ENCODE assay signal across 8 cellular contexts in the genomic region with DNA sequence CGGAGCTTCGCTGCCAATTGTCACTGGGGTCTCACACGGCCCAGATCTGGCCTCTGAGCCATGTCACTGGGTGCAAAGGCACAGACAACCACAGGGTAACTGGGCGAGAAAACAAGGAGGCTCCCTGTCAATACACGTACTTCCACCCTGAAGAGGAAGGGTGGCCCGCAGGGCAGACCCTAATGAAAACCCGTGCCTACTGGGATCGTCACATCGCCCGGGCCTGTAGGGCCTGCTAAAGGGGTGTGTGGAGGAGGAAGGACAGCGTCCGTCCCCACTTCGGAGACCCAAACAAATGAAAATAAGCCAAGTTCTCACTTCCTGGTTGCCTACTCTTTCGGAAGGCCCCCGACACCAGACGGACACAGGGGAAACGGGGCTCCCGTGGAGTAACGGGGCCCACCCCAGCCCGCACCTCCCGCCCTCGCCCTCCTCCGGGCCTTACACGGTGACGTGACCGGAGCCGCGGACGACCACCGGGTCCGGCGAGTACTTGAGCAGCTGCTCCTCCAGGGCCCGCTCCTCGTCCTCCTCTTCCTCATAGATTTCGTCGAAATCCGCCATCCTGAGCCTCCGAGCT. TPM values are rescaled to one million over a fixed set of nuclear protein-coding genes. Genes with fewer than 3 reads are reported as not detected.
DNase-seq lines count a peak whose midpoint lies in the region; TF ChIP-seq lines count a peak whose summit lies in the region.

No MANE protein-coding gene starts in this region.

- no peaks in the 10 kb centered on the region for H3K27me3 ChIP-seq in H9 (ENCODE audit: insufficient read depth, low read length)
- no peaks in the 10 kb centered on the region for H3K27me3 ChIP-seq in transverse colon

- H3K4me1 Mint-ChIP-seq in H9 (peaks cover 31 to 36% of the 10 kb centered on the region in 2 experiments), neural crest cell (peaks cover 35% of the 10 kb centered on the region)

- no peak overlapping the region for H4K8ac ChIP-seq in H9 (replicated peaks; ENCODE audit: insufficient read length, low read depth, low read length)

- H3T11ph ChIP-seq in H9 (ENCODE audit: low read length), result no peak overlapping the region

- TF ChIP-seq CTCF in GM13976 (IDR thresholded peaks at IDR 0.05; ENCODE audit: borderline replicate concordance, control extremely low read depth, extremely low read depth, insufficient read depth, missing control alignments) (no peak), H9 (conservative IDR thresholded peaks at IDR 0.05) (no peak), fibroblast of mammary gland (conservative IDR thresholded peaks at IDR 0.05; ENCODE audit: control insufficient read depth, insufficient read depth, low read depth, low read length) (no peak), neural crest cell (conservative IDR thresholded peaks at IDR 0.05) (no peak), transverse colon (IDR thresholded peaks at IDR 0.05) (peak in 1 of 5 experiments; percentile 18)

- H3K4ac ChIP-seq in H9 (ENCODE audit: low read depth, low read length), result no peak overlapping the region

- no peaks in the 10 kb centered on the region for H3K9me3 Mint-ChIP-seq in H9
- H3K9me3 Mint-ChIP-seq in neural crest cell, result no peaks in the 10 kb centered on the region

- H3K36me3 ChIP-seq in transverse colon, result peaks cover 0 to 4% (median 0%) of the 10 kb centered on the region in 4 donors

- H2AFZ ChIP-seq in H9 (ENCODE audit: low read length), result no peak overlapping the region

- H3K79me2 ChIP-seq in H9 (ENCODE audit: insufficient read depth, low read length), result no peaks in the 10 kb centered on the region

- H3K56ac ChIP-seq in H9 (ENCODE audit: insufficient read length, low read depth, low read length), result no peak overlapping the region

- H3K18ac ChIP-seq in H9 (ENCODE audit: insufficient read length, low read depth, low read length), result no peak overlapping the region

- H3K79me1 ChIP-seq in H9 (ENCODE audit: insufficient read depth, low read depth, low read length, poor library complexity, severe bottlenecking), result peaks cover 3% of the 10 kb centered on the region

- peak overlapping the region; percentile 94 for H3K4me3 ChIP-seq in fibroblast of mammary gland (ENCODE audit: control insufficient read depth, low read depth, low read length)
- peak overlapping the region; percentile 86 to 99 (median 96) for H3K4me3 ChIP-seq in transverse colon

- H2AK5ac ChIP-seq in H9 (ENCODE audit: insufficient read length, low read length), result no peak overlapping the region

- no peak overlapping the region for H3K23ac ChIP-seq in H9 (ENCODE audit: insufficient read length, low read depth, low read length)

- TF ChIP-seq EP300 in transverse colon (IDR thresholded peaks at IDR 0.05; ENCODE audit: low read depth), result no peak

- H3K4me1 ChIP-seq in H9 (ENCODE audit: insufficient read depth, low read length), result no peaks in the 10 kb centered on the region; the same call in 1 of the 2 replicates
- H3K4me1 ChIP-seq in transverse colon, result peaks cover 14 to 55% (median 31%) of the 10 kb centered on the region in 4 donors

- peak overlapping the region; percentile 90 to 94 for H3K4me3 Mint-ChIP-seq in H9
- peak overlapping the region; percentile 96 for H3K4me3 Mint-ChIP-seq in neural crest cell

- H4K20me1 ChIP-seq in H9 (ENCODE audit: control insufficient read depth, insufficient read depth, insufficient read length), result no peaks in the 10 kb centered on the region

- H3K4me2 ChIP-seq in H9 (ENCODE audit: insufficient read depth, insufficient read length, low read length), result peak overlapping the region; percentile 98

- H2BK5ac ChIP-seq in H9 (ENCODE audit: insufficient read length, low read length), result no peak overlapping the region

- H3K9ac ChIP-seq in H9 (ENCODE audit: extremely low read depth, insufficient read length, low read length), result peak overlapping the region; percentile 81

- no peak overlapping the region for H4K91ac ChIP-seq in H9 (ENCODE audit: insufficient read length, low read depth, low read length)

- H4K5ac ChIP-seq in H9 (ENCODE audit: insufficient read length, low read depth, low read length), result no peak overlapping the region

- H2BK20ac ChIP-seq in H9 (ENCODE audit: low read depth, low read length, poor library complexity, severe bottlenecking), result no peak overlapping the region

- no peaks in the 10 kb centered on the region for H3K36me3 Mint-ChIP-seq in H9 (ENCODE audit: insufficient read depth in 1 of 3, low read depth in 3 of 3)
- H3K36me3 Mint-ChIP-seq in neural crest cell (ENCODE audit: low read depth), result no peaks in the 10 kb centered on the region

- no peak overlapping the region for H2BK120ac ChIP-seq in H9 (ENCODE audit: low read depth, low read length, poor library complexity, severe bottlenecking)

- in situ Hi-C loops in GM13976 (cut with MboI; ENCODE audit: low sequenced_read_pairs, unreplicated experiment) (no loop called here), transverse colon (cut with MboI; ENCODE audit: low pct_ligation_motif_present in 1 of 4, low pct_unique_long_range_greater_than_20kb in 1 of 4, low sequenced_read_pairs in 3 of 4) (loop anchor here in 2 of 4 donors (25.0 kb wide), 1 partner anchor 702 kb away; the partner anchor contains the start of gene SCFD2 (in 2 of the 2))

- H2BK12ac ChIP-seq in H9 (ENCODE audit: insufficient read length, low read depth, low read length), result no peak overlapping the region

- H3K14ac ChIP-seq in H9 (ENCODE audit: insufficient read depth, low read length), result peak overlapping the region; percentile 66

- H3K27me3 Mint-ChIP-seq in H9 (ENCODE audit: low read depth) (peaks cover 7% of the 10 kb centered on the region), neural crest cell (ENCODE audit: low read depth) (peaks cover 33% of the 10 kb centered on the region)

- TF ChIP-seq POLR2A in transverse colon (IDR thresholded peaks at IDR 0.05), result no peak

- no peaks in the 10 kb centered on the region for H3K9me3 ChIP-seq in H9 (ENCODE audit: control insufficient read depth, low read depth, low read length)
- no peaks in the 10 kb centered on the region for H3K9me3 ChIP-seq in transverse colon

- peaks cover 7% of the 10 kb centered on the region for H3K23me2 ChIP-seq in H9 (ENCODE audit: insufficient read length, low read depth, low read length, poor library complexity, severe bottlenecking)

- H2BK15ac ChIP-seq in H9 (ENCODE audit: low read depth, low read length), result no peak overlapping the region

- peak; percentile 32 for DNase-seq in GM13976 (ENCODE audit: low spot score)
- DNase-seq in H9, result peak; percentile 36
- peak; percentile 44 for DNase-seq in MV-4-11 (lab: John Stamatoyannopoulos, UW)
- DNase-seq in activated T-helper 1 cell treated with Interleukin-2 at 50 U/mL for 16 hours (ENCODE audit: low read depth), result peak; percentile 10
- DNase-seq in fibroblast of mammary gland (ENCODE audit: low read depth), result no peak
- DNase-seq in neural crest cell (ENCODE audit: low read depth, low spot score), result peak; percentile 26
- peak; percentile 41 for DNase-seq in transverse colon
- no peak for DNase-seq in COR-L47 (lab: John Stamatoyannopoulos, UW)

- intact Hi-C loops in transverse colon (cut with DNase I; ENCODE audit: low total_unique reads), result loop anchor here (10.0 kb wide), 1 partner anchor 161 kb away; the partner anchor contains the start of gene PDGFRA

- peak overlapping the region in 1 of 3 experiments; percentile 96; a peak in 4 of 7 replicates for H3K27ac Mint-ChIP-seq in H9
- H3K27ac Mint-ChIP-seq in neural crest cell (ENCODE audit: unreplicated experiment), result peak overlapping the region; percentile 70

- H3K27ac ChIP-seq in H9 (ENCODE audit: insufficient read length, low read depth, low read length), result no peak overlapping the region
- H3K27ac ChIP-seq in transverse colon, result peak overlapping the region; percentile 95 to 98 (median 97)

- WGBS in H9 (ENCODE audit: extremely low coverage, insufficient read length, low lambda C conversion rate), result no CpG with 5 or more reads among the region's 38 CpGs
- 0 to 1% methylated on average over 7 to 13 of the region's 38 CpGs for WGBS in transverse colon (ENCODE audit: low coverage in 1 of 2), 2 donors

RNA-seq across cellular contexts. Expression of gene CHIC2, which starts 0.6 kb away (rescaled TPM):
- total RNA-seq in H9 (2021) (8.2 and 9.8 TPM in 2 replicates), neural crest cell (9.5 and 10.4 TPM in 2 replicates), transverse colon (100 to 1,000 TPM in 1 of 4 donors, 10 to 100 TPM in 3; 36.2 to 106 (median 52.0) TPM)

RNA-seq across cellular contexts. Expression of gene GSX2, which starts 36.1 kb away (rescaled TPM):
- total RNA-seq in H9 (2021) (not detected in 2 replicates), neural crest cell (not detected in 2 replicates), transverse colon (not detected)

Comparison
In these comparisons a context has a peak if more than half of its experiments do, and no peak if none do; other contexts are left out.
1. DNase-seq: peak in GM13976 (single experiment), H9 (single experiment), MV-4-11 (single experiment), activated T-helper 1 cell treated with Interleukin-2 at 50 U/mL for 16 hours (single experiment), neural crest cell (single experiment) and transverse colon (single experiment); none in fibroblast of mammary gland (single experiment) and COR-L47 (single experiment).